In the genomic region with DNA sequence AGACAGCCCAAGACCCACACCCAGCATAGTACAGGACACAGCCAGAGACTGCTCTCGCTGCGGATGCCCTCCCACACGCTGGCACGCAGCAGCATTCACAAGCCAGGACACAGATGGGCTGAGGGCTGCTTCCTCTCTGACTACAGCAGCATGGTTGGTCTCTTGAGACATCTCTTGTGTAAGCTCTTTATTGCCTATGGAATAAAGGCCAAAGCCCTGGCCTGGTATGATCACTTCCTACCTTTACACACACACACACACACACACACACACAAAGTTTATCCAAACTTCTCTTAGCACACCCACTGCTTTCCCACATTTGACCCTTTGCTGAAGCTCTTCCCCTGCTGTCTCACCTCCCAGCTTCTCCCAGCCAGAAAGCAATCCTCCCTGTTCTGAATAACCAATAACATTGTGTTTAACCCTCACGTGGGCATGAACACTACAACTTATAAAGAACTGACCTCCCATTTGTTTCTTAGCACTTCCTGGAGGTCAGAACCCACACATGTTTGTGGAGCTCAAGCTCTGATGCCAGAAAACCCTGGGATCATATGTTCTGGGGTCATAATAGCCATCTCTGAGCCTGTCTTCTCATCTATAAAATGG, we compare ENCODE assay signal across 8 cellular contexts. TPM values are rescaled to one million over a fixed set of nuclear protein-coding genes. Genes with fewer than 3 reads are reported as not detected.
DNase-seq lines count a peak whose midpoint lies in the region; ATAC-seq, FAIRE-seq and TF ChIP-seq lines count a peak whose summit lies in the region.

No MANE protein-coding gene starts in this region.

- H4K5ac ChIP-seq in H1 (ENCODE audit: insufficient read length, low read depth, low read length): no peak overlapping the region

- POLR2A ChIA-PET in H1 (lab: Charles Lee; ENCODE audit: partially characterized antibody): interaction anchor here (0.8 to 4.7 kb wide), 8 partner anchors 8 to 145 kb away, joined by 3 to 37 read pairs (median 8); no protein-coding TSS in a partner anchor
- POLR2A ChIA-PET in naive thymus-derived CD4-positive, alpha-beta T cell (lab: Charles Lee): interaction anchor here (0.9 to 1.2 kb wide), 3 partner anchors 13 to 71 kb away, joined by 3 to 4 read pairs (median 3); no protein-coding TSS in a partner anchor

- TF ChIP-seq POLR2A in H1 (IDR thresholded peaks at IDR 0.05; ENCODE audit: control extremely low read depth in 1 of 2, low read depth in 2 of 2, low read length in 2 of 2): no peak

- DNase-seq in AG08395 (ENCODE audit: low spot score): peak; percentile 85
- peak; percentile 84 for DNase-seq in SIG-M5 treated with dmso at 0.1 percent for 504 hours (lab: John Stamatoyannopoulos, UW; ENCODE audit: unreplicated experiment)
- DNase-seq in H1 (ENCODE audit: low read depth in 1 of 2, low spot score in 2 of 2): no peak
- DNase-seq in naive thymus-derived CD4-positive, alpha-beta T cell: peak in 4 of 9 donors; percentile 11 to 24 (median 14)
- DNase-seq in NCI-H187 treated with DMSO at 0.1 percent for 48 hours (lab: John Stamatoyannopoulos, UW): no peak

- no peak overlapping the region for H2BK12ac ChIP-seq in H1 (ENCODE audit: low read depth, low read length)

- H3K23ac ChIP-seq in H1 (ENCODE audit: insufficient read length): no peak overlapping the region

- peak overlapping the region; percentile 30 to 87 (median 66) for H3K27ac Mint-ChIP-seq in naive thymus-derived CD4-positive, alpha-beta T cell

- no peak overlapping the region for H2BK20ac ChIP-seq in H1 (ENCODE audit: low read length)

- H3K36me3 Mint-ChIP-seq in naive thymus-derived CD4-positive, alpha-beta T cell: peaks cover 0 to 4% (median 0%) of the 10 kb centered on the region in 5 donors

- 77% methylated on average over 5 of the region's 5 CpGs; no CpG with 5 or more reads in 1 of the 2 experiments for WGBS in H1 (ENCODE audit: extremely low coverage in 1 of 2, insufficient coverage in 1 of 2, insufficient read length in 1 of 2, insufficient replicate concordance in 2 of 2, low coverage in 1 of 2, low lambda C conversion rate in 2 of 2, missing lambda C conversion rate in 1 of 2), 2 experiments

- H2BK120ac ChIP-seq in H1 (replicated peaks; ENCODE audit: low read depth, low read length): no peak overlapping the region

- H3K36me3 ChIP-seq in H1 (ENCODE audit: control insufficient read depth in 2 of 4, insufficient read depth in 4 of 4, low read length in 3 of 4): no peaks in the 10 kb centered on the region
- peaks cover 0 to 3% (median 0%) of the 10 kb centered on the region in 3 experiments for H3K36me3 ChIP-seq in naive thymus-derived CD4-positive, alpha-beta T cell (ENCODE audit: control insufficient read depth in 2 of 3, insufficient read depth in 3 of 3, low read length in 3 of 3)

- H3K27me3 Mint-ChIP-seq in naive thymus-derived CD4-positive, alpha-beta T cell: peaks cover 0 to 4% (median 0%) of the 10 kb centered on the region in 5 donors

- H3K4me2 ChIP-seq in H1 (ENCODE audit: insufficient read depth in 1 of 2, low read depth in 2 of 2, low read length in 2 of 2): peak overlapping the region; percentile 65 to 75; a peak in 2 of 4 replicates

- no peak overlapping the region for H2AK5ac ChIP-seq in H1 (ENCODE audit: low read depth, low read length)

- H3K56ac ChIP-seq in H1 (replicated peaks; ENCODE audit: insufficient read length, low read depth, low read length): no peak overlapping the region

- H3K27ac ChIP-seq in H1 (ENCODE audit: low read depth, low read length): no peak overlapping the region
- peak overlapping the region; percentile 5 for H3K27ac ChIP-seq in naive thymus-derived CD4-positive, alpha-beta T cell (ENCODE audit: low read depth, low read length)

- H3K9ac ChIP-seq in H1 (replicated peaks in 1 of 4; ENCODE audit: extremely low read depth in 1 of 4, low read depth in 3 of 4, low read length in 3 of 4): no peak overlapping the region

- no peak overlapping the region for H2BK15ac ChIP-seq in H1 (ENCODE audit: low read length)

- peaks cover 0 to 8% (median 3%) of the 10 kb centered on the region in 4 experiments; a peak in 4 of 7 replicates for H3K4me1 ChIP-seq in H1 (replicated peaks in 1 of 4; ENCODE audit: control insufficient read depth in 3 of 4, insufficient read depth in 4 of 4, low read length in 3 of 4)
- H3K4me1 ChIP-seq in naive thymus-derived CD4-positive, alpha-beta T cell (ENCODE audit: control insufficient read depth in 2 of 2, insufficient read depth in 2 of 2, low read length in 2 of 2): peaks cover 7 to 16% of the 10 kb centered on the region in 2 donors

- no peak for TF ChIP-seq CTCF in H1 (IDR thresholded peaks at IDR 0.05; ENCODE audit: control extremely low read depth in 1 of 3, insufficient read depth in 1 of 3, low read depth in 1 of 3, low read length in 3 of 3)

- TF ChIP-seq RAD21 in H1 (IDR thresholded peaks at IDR 0.05 in 1 of 2, conservative IDR thresholded peaks at IDR 0.05 in 1 of 2; ENCODE audit: low read depth in 2 of 2, low read length in 2 of 2): no peak

- CTCF ChIA-PET in H1 (lab: Charles Lee; ENCODE audit: partially characterized antibody): interaction anchor here (0.6 to 27.4 kb wide), 5 partner anchors 14 to 308 kb away, joined by 3 to 705 read pairs (median 4); no protein-coding TSS in a partner anchor
- CTCF ChIA-PET in naive thymus-derived CD4-positive, alpha-beta T cell (lab: Charles Lee): interaction anchor here (1.3 to 3.2 kb wide), 3 partner anchors 14 to 70 kb away, joined by 3 to 10 read pairs (median 7); no protein-coding TSS in a partner anchor

- H3K4me3 ChIP-seq in H1 (ENCODE audit: extremely low read depth in 1 of 4, insufficient read depth in 2 of 4, low read depth in 3 of 4, low read length in 4 of 4): no peak overlapping the region; a peak in 1 of 8 replicates
- H3K4me3 ChIP-seq in naive thymus-derived CD4-positive, alpha-beta T cell (ENCODE audit: low read length): no peak overlapping the region

- peaks cover 4% of the 10 kb centered on the region for H3K23me2 ChIP-seq in H1 (ENCODE audit: low read depth, low read length)

- H3K14ac ChIP-seq in H1 (ENCODE audit: insufficient read length): no peak overlapping the region

- H4K8ac ChIP-seq in H1 (ENCODE audit: extremely low read depth, insufficient read depth, low read length): no peak overlapping the region

- no peak overlapping the region for H3K18ac ChIP-seq in H1 (ENCODE audit: extremely low read depth, low read length)

- FAIRE-seq in H1 (lab: Jason Lieb, UNC): no peak

- H3K79me2 ChIP-seq in H1 (ENCODE audit: control insufficient read depth in 1 of 2, insufficient read depth in 2 of 2, low read length in 2 of 2): peaks cover 7 to 26% of the 10 kb centered on the region in 2 experiments; a peak in 3 of 4 replicates

- no peaks in the 10 kb centered on the region for H3K9me3 ChIP-seq in H1 (ENCODE audit: insufficient read depth in 2 of 2, low read depth in 1 of 2, low read length in 1 of 2)
- no peaks in the 10 kb centered on the region for H3K9me3 ChIP-seq in naive thymus-derived CD4-positive, alpha-beta T cell (ENCODE audit: control insufficient read depth in 2 of 3, low read length in 3 of 3)

- H3K79me1 ChIP-seq in H1 (ENCODE audit: low read depth, low read length): no peaks in the 10 kb centered on the region; the same call in 1 of the 2 replicates

- peaks cover 12 to 13% of the 10 kb centered on the region in 2 experiments for H4K20me1 ChIP-seq in H1 (replicated peaks in 1 of 2; ENCODE audit: control insufficient read depth in 1 of 2, insufficient read depth in 2 of 2, low read length in 2 of 2)

- no peak overlapping the region for H2AFZ ChIP-seq in H1 (ENCODE audit: low read length)

- H2BK5ac ChIP-seq in H1 (ENCODE audit: low read depth, low read length): no peak overlapping the region

- H3K27me3 ChIP-seq in H1 (replicated peaks in 1 of 4; ENCODE audit: control insufficient read depth in 3 of 4, extremely low read depth in 1 of 4, insufficient read depth in 3 of 4, low read length in 3 of 4): no peaks in the 10 kb centered on the region
- no peaks in the 10 kb centered on the region for H3K27me3 ChIP-seq in naive thymus-derived CD4-positive, alpha-beta T cell (ENCODE audit: control insufficient read depth in 2 of 2, insufficient read depth in 2 of 2, low read length in 2 of 2)

- TF ChIP-seq EP300 in H1 (IDR thresholded peaks at IDR 0.05; ENCODE audit: borderline replicate concordance in 1 of 2, low read depth in 2 of 2, low read length in 2 of 2): no peak

- H3K4me3 Mint-ChIP-seq in naive thymus-derived CD4-positive, alpha-beta T cell: peak overlapping the region; percentile 84 to 99 (median 96)

- no peak overlapping the region for H3K4ac ChIP-seq in H1 (replicated peaks; ENCODE audit: insufficient read length, low read depth, low read length)

- no peak overlapping the region for H4K91ac ChIP-seq in H1 (replicated peaks; ENCODE audit: insufficient read length, low read length)

- intact Hi-C loops in naive thymus-derived CD4-positive, alpha-beta T cell (cut with micrococcal nuclease): loop anchor here (2.0 to 5.0 kb wide), 5 partner anchors 21 to 1577 kb away; partner anchors contain the start of genes CLIC4 (in 1 of the 2) and ZNF436 (in 1 of the 2)

- H3K4me1 Mint-ChIP-seq in naive thymus-derived CD4-positive, alpha-beta T cell: peaks cover 10 to 47% (median 39%) of the 10 kb centered on the region in 7 donors

- peaks cover 0 to 6% (median 0%) of the 10 kb centered on the region in 11 donors for H3K9me3 Mint-ChIP-seq in naive thymus-derived CD4-positive, alpha-beta T cell

- ATAC-seq in GM18907 (IDR thresholded peaks at IDR 0.05; ENCODE audit: unreplicated experiment) (peak; percentile 35), HG03571 (IDR thresholded peaks at IDR 0.05; ENCODE audit: unreplicated experiment) (no peak), HG02623 (IDR thresholded peaks at IDR 0.05; ENCODE audit: unreplicated experiment) (no peak)
- peak; percentile 42 for ATAC-seq in naive thymus-derived CD4-positive, alpha-beta T cell

RNA-seq across cellular contexts. Expression of gene LUZP1, which starts 1.2 kb away (rescaled TPM):
- total RNA-seq in H1 (2021; fragmentation: NEBNext Ultra II Directional; extraction: Animal tissue kit (Norgen Biotek cat#: 25700)): 59.9 and 60.5 TPM in 2 replicates
- 12.2 and 14.0 TPM in 2 replicates for polyA plus RNA-seq in H1 (2011; rRNA removed)
- polyA plus RNA-seq in H1 (2011; cell fraction: cytosol; rRNA removed): 17.0 TPM
- polyA plus RNA-seq in H1 (2011; cell fraction: nucleus; rRNA removed): 22.3 TPM
- 19.6 to 24.4 TPM (median 23.5 TPM) in 4 replicates for polyA plus RNA-seq in H1 (2012, experiment 1 of 2)
- 3.8 TPM for polyA plus RNA-seq in H1 (2012, experiment 2 of 2)
- 39.7 TPM for polyA plus RNA-seq in H1 (2013, experiment 1 of 2)
- polyA plus RNA-seq in H1 (2013, experiment 2 of 2): 36.7 TPM
- 57.0 and 62.5 TPM in 2 replicates for polyA minus RNA-seq in H1 (2011; rRNA and poly(A)+ RNA removed)
- polyA minus RNA-seq in H1 (2011; cell fraction: cytosol; rRNA and poly(A)+ RNA removed): 30.6 TPM
- 44.7 TPM for polyA minus RNA-seq in H1 (2011; cell fraction: nucleus; rRNA and poly(A)+ RNA removed)
- total RNA-seq in naive thymus-derived CD4-positive, alpha-beta T cell: 10 to 100 TPM; 14.8 to 22.9 (median 16.9) TPM
- 10 to 100 TPM; 12.6 to 24.7 TPM for polyA plus RNA-seq in naive thymus-derived CD4-positive, alpha-beta T cell

RNA-seq across cellular contexts. Expression of gene HTR1D, which starts 47.5 kb away (rescaled TPM):
- 11.5 and 13.0 TPM in 2 replicates for total RNA-seq in H1 (2021; fragmentation: NEBNext Ultra II Directional; extraction: Animal tissue kit (Norgen Biotek cat#: 25700))
- polyA plus RNA-seq in H1 (2011; rRNA removed): 8.8 and 11.5 TPM in 2 replicates
- 6.6 TPM for polyA plus RNA-seq in H1 (2011; cell fraction: cytosol; rRNA removed)
- polyA plus RNA-seq in H1 (2011; cell fraction: nucleus; rRNA removed): 8.3 TPM
- polyA plus RNA-seq in H1 (2012, experiment 1 of 2): 5.1 to 7.7 TPM (median 5.6 TPM) in 4 replicates
- polyA plus RNA-seq in H1 (2012, experiment 2 of 2): 5.3 TPM
- polyA plus RNA-seq in H1 (2013, experiment 1 of 2): 3.1 TPM
- polyA plus RNA-seq in H1 (2013, experiment 2 of 2): 2.6 TPM
- polyA minus RNA-seq in H1 (2011; rRNA and poly(A)+ RNA removed): 7.1 and 14.7 TPM in 2 replicates
- 5.4 TPM for polyA minus RNA-seq in H1 (2011; cell fraction: cytosol; rRNA and poly(A)+ RNA removed)
- polyA minus RNA-seq in H1 (2011; cell fraction: nucleus; rRNA and poly(A)+ RNA removed): 5.6 TPM
- total RNA-seq in naive thymus-derived CD4-positive, alpha-beta T cell: not detected
- polyA plus RNA-seq in naive thymus-derived CD4-positive, alpha-beta T cell: not detected

Comparison
In these comparisons a context has a peak if more than half of its experiments do, and no peak if none do; other contexts are left out.
1. DNase-seq: peak in AG08395 (single experiment) and SIG-M5 treated with dmso at 0.1 percent for 504 hours (single experiment); none in H1 (0 of 2) and NCI-H187 treated with DMSO at 0.1 percent for 48 hours (single experiment).
2. ATAC-seq: peak in GM18907 (single experiment) and naive thymus-derived CD4-positive, alpha-beta T cell (single experiment); none in HG03571 (single experiment) and HG02623 (single experiment).
3. RNA of gene HTR1D, which starts 47.5 kb away (total RNA-seq): 11.5 to 13.0 TPM in H1; not detected in naive thymus-derived CD4-positive, alpha-beta T cell; every median in the first group is over 10 times any median in the second.